ENCODE assay signal across 24 cellular contexts in the genomic region with DNA sequence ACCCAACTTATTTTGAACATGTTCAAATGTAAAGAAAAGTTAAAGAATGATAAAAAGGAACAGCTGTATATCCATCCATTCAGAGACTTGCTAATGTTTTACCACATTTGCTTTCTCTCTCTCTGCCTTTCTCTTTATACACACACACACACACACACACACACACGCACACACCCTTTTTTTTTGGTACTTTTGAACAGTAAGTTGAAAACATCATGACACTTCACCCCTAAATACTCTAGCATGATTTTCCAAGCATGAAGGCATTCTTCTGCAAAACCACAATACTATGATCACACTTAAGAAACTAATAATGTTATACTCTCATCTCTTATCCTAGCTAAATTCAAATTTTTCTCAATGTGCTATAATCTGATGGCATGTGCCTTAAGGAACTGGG.
DNase-seq lines count a peak whose midpoint lies in the region; ATAC-seq and TF ChIP-seq lines count a peak whose summit lies in the region.
"Had no signal": no experiment of that assay in that cellular context is flagged by ENCODE, and none has a peak within 500 bp of the region (broad histone marks: within the 10 kb centered on the region; RNA-seq: fewer than 3 reads in every experiment).

No MANE protein-coding gene starts in this region.

- no peak overlapping the region for H3K27ac ChIP-seq in spleen
- H3K27ac ChIP-seq: neutrophil, suprapubic skin had no signal

- no peaks in the 10 kb centered on the region for H3K9me3 ChIP-seq in spleen
- H3K9me3 ChIP-seq: neutrophil, suprapubic skin had no signal

- H3K27ac Mint-ChIP-seq in natural killer cell (peak overlapping the region; percentile 51 to 56), immature natural killer cell (peak overlapping the region in 5 of 6 donors; percentile 54 to 80 (median 66))
- peak overlapping the region in 1 of 2 donors; percentile 68 for H3K27ac Mint-ChIP-seq in natural killer cell treated with Interleukin-12 subunit alpha and Interleukin-12 subunit beta and Interleukin-15 and Interleukin-18, amount 100 ng/mL, for 72 hours
- H3K27ac Mint-ChIP-seq: T-helper 1 cell treated with Interleukin-12 subunit alpha and Interleukin-12 subunit beta and Interleukin-4 antibody, amounts not matched to agents 30 μg/mL and 1 μg/mL, for 36 hours had no signal

- H3K9me3 Mint-ChIP-seq in natural killer cell, result no peaks in the 10 kb centered on the region
- H3K9me3 Mint-ChIP-seq in natural killer cell treated with Interleukin-12 subunit alpha and Interleukin-12 subunit beta and Interleukin-15 and Interleukin-18, amount 100 ng/mL, for 72 hours, result no peaks in the 10 kb centered on the region
- no peaks in the 10 kb centered on the region for H3K9me3 Mint-ChIP-seq in immature natural killer cell
- H3K9me3 Mint-ChIP-seq: T-helper 1 cell treated with Interleukin-12 subunit alpha and Interleukin-12 subunit beta and Interleukin-4 antibody, amounts not matched to agents 30 μg/mL and 1 μg/mL, for 36 hours had no signal

- no peak for ATAC-seq in natural killer cell
- no peak for ATAC-seq in natural killer cell treated with Interleukin-12 subunit alpha and Interleukin-12 subunit beta and Interleukin-15 and Interleukin-18, amount 100 ng/mL, for 72 hours
- ATAC-seq: GM12878, left ventricle myocardium superior had no signal

- intact Hi-C loops in natural killer cell (cut with micrococcal nuclease) (no loop called here), spleen (cut with DNase I; ENCODE audit: low total_unique reads) (no loop called here)

- peaks cover 42% of the 10 kb centered on the region for H3K36me3 Mint-ChIP-seq in natural killer cell
- peaks cover 31% of the 10 kb centered on the region for H3K36me3 Mint-ChIP-seq in natural killer cell treated with Interleukin-12 subunit alpha and Interleukin-12 subunit beta and Interleukin-15 and Interleukin-18, amount 100 ng/mL, for 72 hours
- H3K36me3 Mint-ChIP-seq in immature natural killer cell, result peaks cover 12 to 48% (median 36%) of the 10 kb centered on the region in 3 donors

- peaks cover 0 to 96% (median 46%) of the 10 kb centered on the region in 6 donors for H3K36me3 ChIP-seq in spleen

- H3K27me3 Mint-ChIP-seq in natural killer cell (ENCODE audit: low read depth in 2 of 2) (no peaks in the 10 kb centered on the region), immature natural killer cell (ENCODE audit: low read depth in 3 of 3) (peaks cover 4 to 15% (median 4%) of the 10 kb centered on the region in 3 donors)
- H3K27me3 Mint-ChIP-seq in natural killer cell treated with Interleukin-12 subunit alpha and Interleukin-12 subunit beta and Interleukin-15 and Interleukin-18, amount 100 ng/mL, for 72 hours, result no peaks in the 10 kb centered on the region

- no peaks in the 10 kb centered on the region for H3K27me3 ChIP-seq in spleen (replicated peaks in 1 of 7)
- H3K27me3 ChIP-seq: neutrophil, suprapubic skin had no signal

- WGBS in spleen, 5 donors, result 87 to 100% (median 90%) methylated on average over 1 of the region's 1 CpG

- TF ChIP-seq CTCF in natural killer cell (IDR thresholded peaks at IDR 0.05), result no peak
- no peak for TF ChIP-seq CTCF in cardiac fibroblast (IDR thresholded peaks at IDR 0.05; ENCODE audit: low read depth, low read length)
- TF ChIP-seq CTCF in spleen (IDR thresholded peaks at IDR 0.05 in 8 of 11, conservative IDR thresholded peaks at IDR 0.05 in 3 of 11), result no peak

- peaks cover 0 to 11% (median 0%) of the 10 kb centered on the region in 6 donors for H3K4me1 ChIP-seq in spleen

- H3K4me3 Mint-ChIP-seq in natural killer cell, result no peak overlapping the region
- no peak overlapping the region for H3K4me3 Mint-ChIP-seq in natural killer cell treated with Interleukin-12 subunit alpha and Interleukin-12 subunit beta and Interleukin-15 and Interleukin-18, amount 100 ng/mL, for 72 hours
- no peak overlapping the region for H3K4me3 Mint-ChIP-seq in immature natural killer cell
- H3K4me3 Mint-ChIP-seq: T-helper 1 cell treated with Interleukin-12 subunit alpha and Interleukin-12 subunit beta and Interleukin-4 antibody, amounts not matched to agents 30 μg/mL and 1 μg/mL, for 36 hours had no signal

- no peak overlapping the region for H3K4me3 ChIP-seq in cardiac fibroblast (replicated peaks in 1 of 2; ENCODE audit: low read depth in 2 of 2, low read length in 2 of 2)
- no peak overlapping the region for H3K4me3 ChIP-seq in spleen
- H3K4me3 ChIP-seq: GM12878, suprapubic skin had no signal

- TF ChIP-seq POLR2A in spleen (IDR thresholded peaks at IDR 0.05), result no peak

- H3K4me1 Mint-ChIP-seq in natural killer cell, result peaks cover 32 to 34% of the 10 kb centered on the region in 2 donors
- peaks cover 25 to 36% of the 10 kb centered on the region in 2 donors for H3K4me1 Mint-ChIP-seq in natural killer cell treated with Interleukin-12 subunit alpha and Interleukin-12 subunit beta and Interleukin-15 and Interleukin-18, amount 100 ng/mL, for 72 hours (ENCODE audit: low read depth in 2 of 2)
- peaks cover 17 to 46% of the 10 kb centered on the region in 2 donors for H3K4me1 Mint-ChIP-seq in immature natural killer cell

- DNase-seq in natural killer cell (no peak), cardiac fibroblast (ENCODE audit: low read depth in 2 of 2) (peak; percentile 17 to 29), immature natural killer cell (no peak), stromal cell of bone marrow (ENCODE audit: low read depth) (peak; percentile 18), spleen (no peak), NCI-H2171 (lab: John Stamatoyannopoulos, UW) (no peak), DMS153 (lab: John Stamatoyannopoulos, UW) (no peak)
- DNase-seq in natural killer cell treated with Interleukin-12 subunit alpha and Interleukin-12 subunit beta and Interleukin-15 and Interleukin-18, amount 100 ng/mL, for 72 hours (ENCODE audit: low spot score), result no peak
- DNase-seq: activated CD8-positive, alpha-beta memory T cell treated with anti-CD3 and anti-CD28 coated beads, Interleukin-2, amount 50 U/mL, for 4 hours; activated effector memory CD4-positive, alpha-beta T cell treated with anti-CD3 and anti-CD28 coated beads, Interleukin-2, amount 50 U/mL, for 16 hours; caudate nucleus; DMS53; GOT3; head of caudate nucleus; left ventricle myocardium superior; NCI-H1048; NCI-H187 treated with DMSO at 0.1 percent for 48 hours; OCI-M1; SHP77 treated with DMSO at 0.1 percent for 48 hours; stimulated activated CD8-positive, alpha-beta memory T cell treated with anti-CD3 and anti-CD28 coated beads, Interleukin-4, amount 100 ng/mL, for 48 hours had no signal

Comparison
In these comparisons a context has a peak if more than half of its experiments do, and no peak if none do; other contexts are left out.
1. DNase-seq: peak in cardiac fibroblast (2 of 2) and stromal cell of bone marrow (single experiment); none in natural killer cell (single experiment), natural killer cell treated with Interleukin-12 subunit alpha and Interleukin-12 subunit beta and Interleukin-15 and Interleukin-18, amount 100 ng/mL, for 72 hours (single experiment), immature natural killer cell (0 of 3), spleen (single experiment), NCI-H2171 (single experiment) and DMS153 (single experiment).